Comparison of ENCODE assay signal across 8 cellular contexts in the genomic region with DNA sequence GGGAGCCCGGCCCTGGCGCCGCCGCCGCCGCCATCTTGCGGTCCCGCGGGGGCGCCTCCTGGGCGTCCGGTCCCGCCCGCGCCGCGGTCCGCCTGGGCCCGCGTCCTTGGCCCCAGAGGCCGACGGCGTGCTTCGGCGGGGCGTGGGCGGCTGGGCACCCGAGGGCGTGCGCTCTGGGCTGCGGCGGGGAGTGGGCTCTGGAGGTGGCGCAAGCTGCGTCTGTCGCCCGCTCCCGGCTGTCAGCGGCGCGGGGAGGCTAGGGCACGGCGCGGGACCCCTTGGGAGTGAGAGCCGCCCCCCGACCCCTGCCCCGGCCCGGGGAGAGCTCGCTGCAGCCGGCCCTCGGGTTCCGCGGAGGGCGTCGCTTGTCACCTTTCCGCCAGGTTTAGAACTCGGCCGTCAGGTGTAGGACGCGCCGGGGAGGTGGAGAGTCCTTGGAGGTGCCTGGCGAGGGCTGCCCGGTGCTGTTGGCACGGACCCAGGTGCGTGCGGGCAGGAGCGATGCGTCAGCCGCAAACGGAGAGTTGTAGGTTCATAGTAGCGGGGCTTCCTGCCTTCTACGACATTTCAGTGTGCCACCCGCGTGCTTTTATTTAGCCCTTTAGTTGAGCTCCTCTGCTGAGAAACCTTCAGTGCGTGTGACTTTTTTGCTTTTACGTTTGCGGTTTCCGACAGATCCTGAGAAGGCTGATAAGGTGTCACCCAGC. TPM values are rescaled to one million over a fixed set of nuclear protein-coding genes. Genes with fewer than 3 reads are reported as not detected.
DNase-seq lines count a peak whose midpoint lies in the region; ATAC-seq, FAIRE-seq and TF ChIP-seq lines count a peak whose summit lies in the region.

No MANE protein-coding gene starts in this region.

- H3K36me3 ChIP-seq in endothelial cell of umbilical vein (ENCODE audit: control insufficient read depth in 2 of 2, extremely low read depth in 1 of 2, insufficient read depth in 2 of 2, low read length in 2 of 2) (no peaks in the 10 kb centered on the region), mucosa of stomach (ENCODE audit: control insufficient read depth, insufficient read depth, low read length) (no peaks in the 10 kb centered on the region)

- POLR2A ChIA-PET in endothelial cell of umbilical vein (lab: Charles Lee), result interaction anchor here (0.6 kb wide), 1 partner anchor 288 kb away, joined by 4 read pairs; no protein-coding TSS in a partner anchor

- H3K79me2 ChIP-seq in endothelial cell of umbilical vein (ENCODE audit: control insufficient read depth, insufficient read depth, low read length), result peaks cover 56% of the 10 kb centered on the region

- dilution Hi-C loops in endothelial cell of umbilical vein (cut with MboI; ENCODE audit: extremely low pct_ligation_motif_present, low sequenced_read_pairs), result no loop called here

- H2AFZ ChIP-seq in endothelial cell of umbilical vein (ENCODE audit: low read depth, low read length), result no peak overlapping the region

- H3K9me3 ChIP-seq in endothelial cell of umbilical vein (replicated peaks; ENCODE audit: control insufficient read depth, insufficient read depth, low read length), result no peaks in the 10 kb centered on the region
- no peaks in the 10 kb centered on the region for H3K9me3 ChIP-seq in mucosa of stomach (ENCODE audit: control insufficient read depth, low read length)

- intact Hi-C loops in endothelial cell of umbilical vein (cut with micrococcal nuclease), result loop anchor here (2.0 kb wide), 3 partner anchors 144 to 340 kb away; no protein-coding TSS in a partner anchor

- TF ChIP-seq POLR2A in GM18526 (IDR thresholded peaks at IDR 0.05; ENCODE audit: extremely low read depth, insufficient read length), result peak; percentile 29
- peak; percentile 39 for TF ChIP-seq POLR2A in endothelial cell of umbilical vein (IDR thresholded peaks at IDR 0.05; ENCODE audit: low read depth, low read length)

- H3K27ac ChIP-seq in endothelial cell of umbilical vein (ENCODE audit: insufficient read depth, low read depth, low read length), result peak overlapping the region; percentile 94

- no peaks in the 10 kb centered on the region for H3K27me3 ChIP-seq in endothelial cell of umbilical vein (ENCODE audit: control insufficient read depth in 2 of 2, insufficient read depth in 2 of 2, low read length in 2 of 2)
- no peaks in the 10 kb centered on the region for H3K27me3 ChIP-seq in mucosa of stomach (ENCODE audit: control insufficient read depth, insufficient read depth, low read length)

- ATAC-seq in HG03108 (IDR thresholded peaks at IDR 0.05; ENCODE audit: unreplicated experiment), result peak; percentile 24

- DNase-seq in ACHN (peak; percentile 85), NOMO-1 (lab: John Stamatoyannopoulos, UW; ENCODE audit: unreplicated experiment in 2 of 2) (peak; percentile 53 to 56), endothelial cell of umbilical vein (ENCODE audit: low read depth, low spot score) (peak; percentile 84)
- peak; percentile 62 for DNase-seq in activated CD8-positive, alpha-beta memory T cell treated with anti-CD3 and anti-CD28 coated beads, Interleukin-2, amount 50 U/mL, for 1 hour (ENCODE audit: extremely low read depth)
- DNase-seq in stimulated activated CD8-positive, alpha-beta memory T cell treated with anti-CD3 and anti-CD28 coated beads, Interleukin-7, amount 100 ng/mL, for 1 hour (ENCODE audit: low read depth in 2 of 2), result peak; percentile 49 to 52

- H3K4me1 ChIP-seq in endothelial cell of umbilical vein (ENCODE audit: control insufficient read depth, extremely low read depth, insufficient read depth, low read length) (peaks cover 42% of the 10 kb centered on the region), mucosa of stomach (ENCODE audit: control insufficient read depth, insufficient read depth, low read length) (peaks cover 19% of the 10 kb centered on the region)

- peak overlapping the region; percentile 78 to 99 (median 89) for H3K4me3 ChIP-seq in endothelial cell of umbilical vein (replicated peaks in 1 of 3; ENCODE audit: insufficient read depth in 1 of 3, low read depth in 1 of 3, low read length in 3 of 3)
- H3K4me3 ChIP-seq in mucosa of stomach (ENCODE audit: low read length), result peak overlapping the region; percentile 83

- H3K9ac ChIP-seq in endothelial cell of umbilical vein (replicated peaks; ENCODE audit: extremely low read depth, insufficient read depth, low read length), result peak overlapping the region; percentile 88
- peak overlapping the region; percentile 77 for H3K9ac ChIP-seq in mucosa of stomach (ENCODE audit: low read length)

- peaks cover 16% of the 10 kb centered on the region for H4K20me1 ChIP-seq in endothelial cell of umbilical vein (replicated peaks; ENCODE audit: control insufficient read depth, extremely low read depth, insufficient read depth, low read length)

- FAIRE-seq in endothelial cell of umbilical vein (lab: Jason Lieb, UNC), result peak; percentile 21

- no peak for TF ChIP-seq CTCF in endothelial cell of umbilical vein (IDR thresholded peaks at IDR 0.05; ENCODE audit: extremely low read depth in 1 of 2, insufficient read depth in 1 of 2, low read depth in 1 of 2, low read length in 2 of 2)

- in situ Hi-C loops in ACHN (cut with HindIII; ENCODE audit: low pct_ligation_motif_present, low pct_unique_long_range_greater_than_20kb, low sequenced_read_pairs), result no loop called here

- no peaks in the 10 kb centered on the region for H3K9me1 ChIP-seq in endothelial cell of umbilical vein (replicated peaks; ENCODE audit: control insufficient read depth, extremely low read depth, insufficient read depth, low read length)

- H3K4me2 ChIP-seq in endothelial cell of umbilical vein (ENCODE audit: insufficient read depth, low read length), result peak overlapping the region; percentile 99

- CTCF ChIA-PET in endothelial cell of umbilical vein (lab: Charles Lee), result interaction anchor here (0.6 to 1.8 kb wide), 6 partner anchors 12 to 339 kb away, joined by 3 to 5 read pairs (median 4); no protein-coding TSS in a partner anchor

- BruUV-seq in endothelial cell of umbilical vein (replicated peaks; lab: Mats Ljungman, UMichigan), result no TSS peak

TF ChIP-seq in endothelial cell of umbilical vein, 7 proteins besides CTCF, POLR2A, EP300 and RAD21:
- TF ChIP-seq MYC (IDR thresholded peaks at IDR 0.05; ENCODE audit: low read depth, low read length), result peak; percentile 10
- TF ChIP-seq MAX (IDR thresholded peaks at IDR 0.05; ENCODE audit: insufficient read depth, insufficient read length), result peak; percentile 19
- TF ChIP-seq POLR2AphosphoS5 (IDR thresholded peaks at IDR 0.05; ENCODE audit: insufficient read depth, low read depth, low read length), result peak; percentile 29
- TF ChIP-seq GATA2 (IDR thresholded peaks at IDR 0.05; ENCODE audit: insufficient read depth, insufficient read length, low read depth, low read length), result no peak
- TF ChIP-seq JUN (IDR thresholded peaks at IDR 0.05; ENCODE audit: borderline replicate concordance, insufficient read depth, insufficient read length, low read depth), result no peak
- TF ChIP-seq FOS (IDR thresholded peaks at IDR 0.05; ENCODE audit: borderline replicate concordance, insufficient read depth, low read length), result peak; percentile 44
- TF ChIP-seq EZH2 (IDR thresholded peaks at IDR 0.05; ENCODE audit: borderline replicate concordance, low read depth, low read length, severe bottlenecking), result no peak

RNA-seq across cellular contexts. Expression of gene VAPA, which starts 0.9 kb away (rescaled TPM):
- total RNA-seq in endothelial cell of umbilical vein, result 163 TPM in 2 replicates
- polyA plus RNA-seq in endothelial cell of umbilical vein, result 83.4 and 105 TPM in 2 replicates
- polyA plus RNA-seq in endothelial cell of umbilical vein (2011; cell fraction: cytosol; rRNA removed), result 210 and 227 TPM in 2 replicates
- polyA plus RNA-seq in endothelial cell of umbilical vein (2011; cell fraction: nucleus; rRNA removed), result 108 and 160 TPM in 2 replicates
- 114 and 176 TPM in 2 replicates for polyA plus RNA-seq in endothelial cell of umbilical vein (2012)
- polyA minus RNA-seq in endothelial cell of umbilical vein, result 99.5 and 102 TPM in 2 replicates
- polyA minus RNA-seq in endothelial cell of umbilical vein (2011; cell fraction: cytosol; rRNA and poly(A)+ RNA removed), result 183 TPM
- 105 and 121 TPM in 2 replicates for polyA minus RNA-seq in endothelial cell of umbilical vein (2011; cell fraction: nucleus; rRNA and poly(A)+ RNA removed)

RNA-seq across cellular contexts. Expression of gene TXNDC2, which starts 29.0 kb away (rescaled TPM):
- not detected in 2 replicates for total RNA-seq in endothelial cell of umbilical vein
- 0.12 TPM in 1 of 2 replicates, not detected in the other for polyA plus RNA-seq in endothelial cell of umbilical vein
- polyA plus RNA-seq in endothelial cell of umbilical vein (2011; cell fraction: cytosol; rRNA removed), result 0.06 and 0.23 TPM in 2 replicates
- polyA plus RNA-seq in endothelial cell of umbilical vein (2011; cell fraction: nucleus; rRNA removed), result 0.06 TPM in 1 of 2 replicates, not detected in the other
- polyA plus RNA-seq in endothelial cell of umbilical vein (2012), result 0.08 TPM in 1 of 2 replicates, not detected in the other
- not detected in 2 replicates for polyA minus RNA-seq in endothelial cell of umbilical vein
- polyA minus RNA-seq in endothelial cell of umbilical vein (2011; cell fraction: cytosol; rRNA and poly(A)+ RNA removed), result not detected
- polyA minus RNA-seq in endothelial cell of umbilical vein (2011; cell fraction: nucleus; rRNA and poly(A)+ RNA removed), result not detected in 2 replicates

Comparison
In these comparisons a context has a peak if more than half of its experiments do, and no peak if none do; other contexts are left out.
1. Peak in every context shown above with its lines: DNase-seq, ATAC-seq, H3K4me3 ChIP-seq and H3K27ac ChIP-seq.